In the genomic region with DNA sequence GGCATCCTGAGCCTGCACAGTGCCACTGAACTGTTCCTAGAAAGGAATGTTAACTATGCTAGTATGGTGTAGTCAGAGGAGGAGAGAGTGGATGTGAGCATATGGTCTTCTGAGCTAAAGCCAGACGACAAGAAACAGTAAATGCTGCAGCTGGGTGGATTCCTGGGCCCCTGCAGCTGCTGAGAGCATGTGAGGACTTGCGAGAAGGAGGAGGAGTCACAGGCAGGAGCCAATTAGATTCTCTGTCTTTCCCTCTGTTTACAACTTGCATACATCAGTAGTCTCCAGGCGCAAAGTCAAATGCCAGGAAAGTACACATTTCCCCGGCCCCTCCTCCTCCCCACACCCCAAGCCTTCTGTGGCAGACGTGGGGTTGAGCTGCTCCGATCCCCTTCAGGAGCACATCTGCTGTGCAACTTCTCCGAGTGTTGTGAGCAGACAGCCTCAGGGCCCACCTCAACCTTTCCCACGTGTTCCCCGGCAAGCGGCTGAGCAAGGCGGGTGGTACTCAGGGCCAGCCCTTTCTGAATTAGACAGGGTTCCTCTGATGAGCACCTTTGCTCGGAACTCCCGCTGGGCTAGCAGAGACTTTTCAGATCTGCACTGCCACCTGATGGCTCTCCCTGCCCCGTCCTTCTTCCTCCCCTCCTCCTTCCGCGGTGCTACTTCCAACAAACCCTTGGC, we compare ENCODE assay signal across 8 cellular contexts.
DNase-seq lines count a peak whose midpoint lies in the region; ATAC-seq and TF ChIP-seq lines count a peak whose summit lies in the region.

No MANE protein-coding gene starts in this region.

- H3K4me3 ChIP-seq in kidney epithelial cell (ENCODE audit: low read depth, low read length), result no peak overlapping the region

- no peaks in the 10 kb centered on the region for H3K36me3 ChIP-seq in kidney epithelial cell (ENCODE audit: control insufficient read depth, insufficient read depth, low read length)

- no peaks in the 10 kb centered on the region for H3K27me3 ChIP-seq in kidney epithelial cell (ENCODE audit: control insufficient read depth, insufficient read depth, low read length)

- no peaks in the 10 kb centered on the region for H3K27me3 Mint-ChIP-seq in brain
- H3K27me3 Mint-ChIP-seq in stimulated activated naive CD8-positive, alpha-beta T cell treated with anti-CD3 and anti-CD28 coated beads, Interleukin-15, Interleukin-2, amounts not matched to agents 100 ng/mL and 50 ng/mL, for 24 hours, result peaks cover 9% of the 10 kb centered on the region

- ATAC-seq in HG03342 (IDR thresholded peaks at IDR 0.05; ENCODE audit: unreplicated experiment) (peak; percentile 46), GM18873 (IDR thresholded peaks at IDR 0.05; ENCODE audit: low FRiP score, unreplicated experiment) (no peak)

- H3K4me1 Mint-ChIP-seq in brain, result peaks cover 79% of the 10 kb centered on the region
- H3K4me1 Mint-ChIP-seq in stimulated activated naive CD8-positive, alpha-beta T cell treated with anti-CD3 and anti-CD28 coated beads, Interleukin-15, Interleukin-2, amounts not matched to agents 100 ng/mL and 50 ng/mL, for 24 hours (ENCODE audit: low read depth), result peaks cover 46% of the 10 kb centered on the region

- H3K4me3 Mint-ChIP-seq in brain, result peak overlapping the region in 2 of 5 experiments; percentile 7 to 22
- H3K4me3 Mint-ChIP-seq in stimulated activated naive CD8-positive, alpha-beta T cell treated with anti-CD3 and anti-CD28 coated beads, Interleukin-15, Interleukin-2, amounts not matched to agents 100 ng/mL and 50 ng/mL, for 24 hours, result peak overlapping the region; percentile 42

- peaks cover 0 to 4% (median 0%) of the 10 kb centered on the region in 5 experiments for H3K9me3 Mint-ChIP-seq in brain
- no peaks in the 10 kb centered on the region for H3K9me3 Mint-ChIP-seq in stimulated activated naive CD8-positive, alpha-beta T cell treated with anti-CD3 and anti-CD28 coated beads, Interleukin-15, Interleukin-2, amounts not matched to agents 100 ng/mL and 50 ng/mL, for 24 hours

- H3K36me3 Mint-ChIP-seq in brain, result no peaks in the 10 kb centered on the region
- H3K36me3 Mint-ChIP-seq in stimulated activated naive CD8-positive, alpha-beta T cell treated with anti-CD3 and anti-CD28 coated beads, Interleukin-15, Interleukin-2, amounts not matched to agents 100 ng/mL and 50 ng/mL, for 24 hours (ENCODE audit: low read depth), result no peaks in the 10 kb centered on the region

- peak overlapping the region; percentile 57 to 87 (median 72) for H3K27ac Mint-ChIP-seq in brain
- peak overlapping the region; percentile 19 for H3K27ac Mint-ChIP-seq in stimulated activated naive CD8-positive, alpha-beta T cell treated with anti-CD3 and anti-CD28 coated beads, Interleukin-15, Interleukin-2, amounts not matched to agents 100 ng/mL and 50 ng/mL, for 24 hours

- TF ChIP-seq CTCF in brain (conservative IDR thresholded peaks at IDR 0.05) (peak; percentile 18 to 22), kidney epithelial cell (IDR thresholded peaks at IDR 0.05; ENCODE audit: insufficient read depth, low read length, poor library complexity, severe bottlenecking) (peak; percentile 33)

- DNase-seq in G401 (ENCODE audit: low spot score) (peak; percentile 8), RPMI8226 (peak; percentile 63), kidney epithelial cell (ENCODE audit: low read depth) (peak; percentile 58)
- no peak for DNase-seq in effector CD4-positive, alpha-beta T cell

- in situ Hi-C loops in G401 (cut with HindIII; ENCODE audit: low sequenced_read_pairs), result no loop called here
